In the genomic region with DNA sequence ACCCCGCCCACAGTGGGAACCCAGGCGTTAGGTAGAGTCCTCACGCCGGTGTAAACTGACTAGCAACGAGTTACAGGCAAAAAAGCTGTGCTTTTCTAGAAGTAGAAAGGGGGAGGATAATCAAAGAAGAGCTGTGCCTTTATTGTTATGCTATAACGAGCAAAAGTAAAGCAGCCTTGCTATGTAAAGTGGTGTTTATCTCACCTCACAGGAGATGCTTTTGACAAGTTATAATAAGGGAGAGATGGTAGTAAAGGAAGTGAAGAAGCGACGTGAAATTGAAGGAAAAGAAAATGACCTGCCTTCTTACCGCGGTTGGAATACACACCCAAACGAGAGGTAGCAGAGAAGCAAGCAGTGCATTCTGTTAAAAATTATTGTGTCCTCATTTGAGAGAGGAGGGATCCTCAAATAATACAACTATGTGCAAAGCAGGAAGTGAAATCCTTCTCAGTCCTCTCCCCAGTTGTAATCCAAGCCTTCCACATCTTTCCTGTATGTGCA, we compare ENCODE assay signal across 8 cellular contexts. TPM values are rescaled to one million over a fixed set of nuclear protein-coding genes. Genes with fewer than 3 reads are reported as not detected.
DNase-seq lines count a peak whose midpoint lies in the region; ATAC-seq and TF ChIP-seq lines count a peak whose summit lies in the region.

No MANE protein-coding gene starts in this region.

- BruUV-seq in PC-3 (replicated peaks; lab: Mats Ljungman, UMichigan), result TSS peak; percentile 49

- H3K36me3 ChIP-seq in PC-3 (ENCODE audit: low read depth, low read length) (peaks cover 18% of the 10 kb centered on the region), endocrine pancreas (ENCODE audit: control insufficient read depth, insufficient read depth, low read length) (no peaks in the 10 kb centered on the region), osteoblast (ENCODE audit: insufficient read depth, low read length) (peaks cover 19% of the 10 kb centered on the region)

- DNase-seq in PC-3, result no peak
- no peak for DNase-seq in osteoblast (ENCODE audit: insufficient read length, low spot score, missing footprints)
- DNase-seq in EL, result no peak
- no peak for DNase-seq in NCI-H1105 (lab: John Stamatoyannopoulos, UW)

- peak; percentile 28 for ATAC-seq in GM19452 (IDR thresholded peaks at IDR 0.05; ENCODE audit: unreplicated experiment)
- ATAC-seq in PC-3, result no peak
- ATAC-seq in GM21515 (IDR thresholded peaks at IDR 0.05; ENCODE audit: unreplicated experiment), result no peak

- H2AFZ ChIP-seq in PC-3 (ENCODE audit: low read length) (peak overlapping the region; percentile 76), osteoblast (ENCODE audit: low read length) (no peak overlapping the region)

- H4K20me1 ChIP-seq in PC-3 (ENCODE audit: low read length) (peaks cover 11% of the 10 kb centered on the region; the same call in 1 of the 2 replicates), osteoblast (ENCODE audit: insufficient read depth, low read length) (no peaks in the 10 kb centered on the region)

- H3K4me3 ChIP-seq in PC-3 (ENCODE audit: low read length) (peak overlapping the region; percentile 87), endocrine pancreas (ENCODE audit: control insufficient read depth, insufficient read depth, low read length) (peak overlapping the region; percentile 99), osteoblast (ENCODE audit: insufficient read depth, low read length) (peak overlapping the region; percentile 87)

- H3K27ac ChIP-seq in C4-2B, result peak overlapping the region; percentile 95
- peak overlapping the region; percentile 86 for H3K27ac ChIP-seq in PC-3 (ENCODE audit: low read length)
- H3K27ac ChIP-seq in osteoblast (ENCODE audit: low read depth, low read length), result peak overlapping the region; percentile 95

- no peak for TF ChIP-seq CTCF in C4-2B (conservative IDR thresholded peaks at IDR 0.05)
- TF ChIP-seq CTCF in PC-3 (conservative IDR thresholded peaks at IDR 0.05; ENCODE audit: low read depth, low read length), result no peak
- no peak for TF ChIP-seq CTCF in osteoblast (IDR thresholded peaks at IDR 0.05; ENCODE audit: extremely low read depth, low read depth, low read length)

- H3K9me2 ChIP-seq in PC-3 (replicated peaks; ENCODE audit: low read length), result no peaks in the 10 kb centered on the region

- CTCF ChIA-PET in PC-3 (lab: Charles Lee), result interaction anchor here (0.6 kb wide), 1 partner anchor 54 kb away, joined by 3 read pairs; no protein-coding TSS in a partner anchor

- H3F3A ChIP-seq in PC-3 (ENCODE audit: low read length, unreplicated experiment), result no peaks in the 10 kb centered on the region

- H3K4me1 ChIP-seq in PC-3 (ENCODE audit: insufficient read depth, low read length), result peaks cover 18% of the 10 kb centered on the region
- H3K4me1 ChIP-seq in endocrine pancreas (ENCODE audit: control insufficient read depth, insufficient read depth, low read length), result peaks cover 7% of the 10 kb centered on the region
- peaks cover 41% of the 10 kb centered on the region for H3K4me1 ChIP-seq in osteoblast (ENCODE audit: insufficient read depth, low read length)

- H3K79me2 ChIP-seq in PC-3 (ENCODE audit: low read length), result peaks cover 44% of the 10 kb centered on the region
- H3K79me2 ChIP-seq in osteoblast (ENCODE audit: insufficient read depth, low read length), result peaks cover 48% of the 10 kb centered on the region

- H3K9me3 ChIP-seq in PC-3 (ENCODE audit: low read length) (no peaks in the 10 kb centered on the region), endocrine pancreas (ENCODE audit: control insufficient read depth, low read length) (no peaks in the 10 kb centered on the region), osteoblast (ENCODE audit: low read depth, low read length) (no peaks in the 10 kb centered on the region)

- POLR2A ChIA-PET in PC-3 (lab: Charles Lee; ENCODE audit: unreplicated experiment), result interaction anchor here (0.5 kb wide), 1 partner anchor 147 kb away, joined by 3 read pairs; a partner anchor contains a TSS

- peak overlapping the region; percentile 95 for H3K4me2 ChIP-seq in PC-3 (ENCODE audit: low read length)
- H3K4me2 ChIP-seq in osteoblast (ENCODE audit: insufficient read depth, low read length), result peak overlapping the region; percentile 94

- H3K9ac ChIP-seq in PC-3 (ENCODE audit: low read length), result peak overlapping the region; percentile 95
- H3K9ac ChIP-seq in endocrine pancreas (ENCODE audit: control insufficient read depth, insufficient read depth, low read length), result peak overlapping the region; percentile 99

- intact Hi-C loops in PC-3 (cut with micrococcal nuclease), result loop anchor here (5.0 to 10.0 kb wide), 2 partner anchors 46 to 96 kb away; no protein-coding TSS in a partner anchor

- no peaks in the 10 kb centered on the region for H3K27me3 ChIP-seq in PC-3 (ENCODE audit: low read length)
- no peaks in the 10 kb centered on the region for H3K27me3 ChIP-seq in endocrine pancreas (ENCODE audit: control insufficient read depth, insufficient read depth, low read length)
- H3K27me3 ChIP-seq in osteoblast (ENCODE audit: insufficient read depth, low read length), result no peaks in the 10 kb centered on the region

RNA-seq across cellular contexts. Expression of a gene that starts 0.9 kb away (rescaled TPM):
- 22.2 and 23.7 TPM in 2 replicates for total RNA-seq in PC-3 (2014; rRNA removed)
- 112 and 127 TPM in 2 replicates for total RNA-seq in osteoblast
